1 cellular context compared by ENCODE assay signal in the genomic region with DNA sequence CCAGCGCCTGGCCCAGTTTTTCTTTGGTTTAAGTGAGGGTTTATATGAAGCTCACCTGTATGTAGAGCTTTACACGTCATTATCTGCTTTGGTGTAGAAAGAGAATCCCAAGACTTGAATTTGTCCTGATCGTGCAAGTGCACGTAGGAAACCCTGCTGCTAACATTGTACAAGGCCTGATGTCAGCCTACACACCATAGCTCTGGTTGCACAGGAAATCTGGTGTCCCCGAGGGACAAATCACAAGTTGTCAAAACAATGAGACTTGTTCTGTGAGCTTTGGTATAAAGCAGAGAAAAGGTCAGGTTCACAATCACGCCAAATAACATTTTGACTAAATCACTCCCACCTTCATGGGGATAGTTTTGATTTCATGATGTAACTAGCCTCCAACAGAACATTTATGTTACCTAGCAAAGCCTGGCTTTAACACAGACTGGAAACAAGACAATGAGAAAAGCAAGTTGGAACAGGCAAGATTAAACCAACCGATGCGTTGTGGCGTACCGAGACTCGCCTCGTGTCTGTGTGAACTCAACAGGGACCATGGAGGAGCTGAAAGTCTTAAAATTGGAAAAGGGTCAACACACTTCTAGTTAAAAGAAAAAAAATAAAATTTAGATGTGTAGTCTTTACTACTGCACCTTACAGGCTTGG.
TF ChIP-seq lines count a peak whose summit lies in the region.

No MANE protein-coding gene starts in this region.

TF ChIP-seq in HEK293, 187 proteins besides CTCF, POLR2A, EP300 and RAD21 (continued from another document):
- TF ChIP-seq ZNF785 (tag by site-specific recombination; IDR thresholded peaks at IDR 0.05) (no peak), ZNF211 (tag by site-specific recombination; IDR thresholded peaks at IDR 0.05; ENCODE audit: low read depth) (no peak)
- TF ChIP-seq, protein P1, sequence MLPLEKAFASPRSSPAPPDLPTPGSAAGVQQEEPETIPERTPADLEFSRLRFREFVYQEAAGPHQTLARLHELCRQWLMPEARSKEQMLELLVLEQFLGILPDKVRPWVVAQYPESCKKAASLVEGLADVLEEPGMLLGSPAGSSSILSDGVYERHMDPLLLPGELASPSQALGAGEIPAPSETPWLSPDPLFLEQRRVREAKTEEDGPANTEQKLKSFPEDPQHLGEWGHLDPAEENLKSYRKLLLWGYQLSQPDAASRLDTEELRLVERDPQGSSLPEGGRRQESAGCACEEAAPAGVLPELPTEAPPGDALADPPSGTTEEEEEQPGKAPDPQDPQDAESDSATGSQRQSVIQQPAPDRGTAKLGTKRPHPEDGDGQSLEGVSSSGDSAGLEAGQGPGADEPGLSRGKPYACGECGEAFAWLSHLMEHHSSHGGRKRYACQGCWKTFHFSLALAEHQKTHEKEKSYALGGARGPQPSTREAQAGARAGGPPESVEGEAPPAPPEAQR (tag by site-specific recombination; IDR thresholded peaks at IDR 0.05) = no peak
TF ChIP-seq in HEK293: peak in this region for 1.
